22 cellular contexts compared by ENCODE assay signal in the genomic region with DNA sequence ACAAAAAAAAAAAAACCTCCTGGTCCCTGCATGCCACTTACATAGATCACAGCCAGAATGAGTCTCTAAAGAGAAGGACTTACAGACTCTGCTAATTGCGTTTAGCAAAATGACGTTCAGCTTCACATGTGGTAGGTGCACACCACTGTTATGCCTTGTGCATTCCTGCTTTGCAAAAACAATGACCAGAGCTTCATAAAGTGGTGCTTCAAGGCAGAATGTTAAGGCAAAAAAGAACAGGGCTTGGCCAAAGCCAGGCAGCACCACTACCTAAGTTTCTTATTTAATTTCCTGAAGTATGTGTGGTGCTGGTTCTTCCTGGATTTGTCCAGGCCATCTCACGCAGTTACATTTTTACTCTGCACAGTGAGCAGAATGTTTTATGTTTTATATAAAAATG.
"Had no signal": no experiment of that assay in that cellular context is flagged by ENCODE, and none has a peak within 500 bp of the region (broad histone marks: within the 10 kb centered on the region; RNA-seq: fewer than 3 reads in every experiment).

No MANE protein-coding gene starts in this region.

- FAIRE-seq: TTC549 had no signal

- H3K27me3 ChIP-seq: ascending aorta, colonic mucosa, dorsolateral prefrontal cortex, esophagus squamous epithelium, gastroesophageal sphincter, ovary, stomach had no signal

- H3K4me3 ChIP-seq: ascending aorta, colonic mucosa, dorsolateral prefrontal cortex, esophagus squamous epithelium, gastroesophageal sphincter, ovary, smooth muscle cell, stomach had no signal

- H3K4me1 ChIP-seq: colonic mucosa had no signal

- DNase-seq: activated CD4-positive, alpha-beta T cell treated with anti-CD3 and anti-CD28 coated beads, Interleukin-2, amount 50 U/mL, for 1 hour; activated CD4-positive, CD25-positive, alpha-beta regulatory T cell treated with anti-CD3 and anti-CD28 coated beads, Interleukin-2, amount 50 U/mL, for 72 hours; activated CD8-positive, alpha-beta T cell treated with anti-CD3 and anti-CD28 coated beads, Interleukin-2, amount 10 ng/mL, durations not matched to agents 7 days and 5 days; activated gamma-delta T cell treated with Interleukin-2 at 50 U/mL for 16 hours; colonic mucosa; dorsolateral prefrontal cortex; effector memory CD8-positive, alpha-beta T cell; esophagus squamous epithelium; head of caudate nucleus; islet precursor cell; ovary; stimulated activated CD4-positive, alpha-beta T cell treated with anti-CD3 and anti-CD28 coated beads, Interleukin-15, amount 100 ng/mL, for 24 hours; stomach; T-helper 1 cell; WERI-Rb-1 had no signal

- H3K36me3 ChIP-seq: ascending aorta, colonic mucosa, esophagus squamous epithelium, gastroesophageal sphincter, ovary, stomach, WERI-Rb-1 had no signal

- H3K9me3 ChIP-seq: ascending aorta, colonic mucosa, esophagus squamous epithelium, gastroesophageal sphincter, ovary, stomach had no signal

- ATAC-seq: activated CD8-positive, alpha-beta T cell treated with anti-CD3 and anti-CD28 coated beads, Interleukin-2, amount 10 ng/mL, durations not matched to agents 7 days and 5 days; activated naive CD4-positive, alpha-beta T cell treated with anti-CD3 and anti-CD28 coated beads, Interleukin-2, amount 50 U/mL, for 72 hours; effector memory CD8-positive, alpha-beta T cell; gastroesophageal sphincter; natural killer cell treated with Interleukin-12 subunit alpha and Interleukin-12 subunit beta and Interleukin-15 and Interleukin-18, amount 100 ng/mL, for 72 hours; stimulated activated memory B cell treated with anti-CD40 and anti-IgM and Interleukin-4, amounts not matched to agents 10 μg/mL and 1 μg/mL and 100 μg/mL, for 72 hours had no signal

- H3K27ac ChIP-seq: colonic mucosa, esophagus squamous epithelium, ovary had no signal
